ENCODE assay signal across 33 cellular contexts in the genomic region with DNA sequence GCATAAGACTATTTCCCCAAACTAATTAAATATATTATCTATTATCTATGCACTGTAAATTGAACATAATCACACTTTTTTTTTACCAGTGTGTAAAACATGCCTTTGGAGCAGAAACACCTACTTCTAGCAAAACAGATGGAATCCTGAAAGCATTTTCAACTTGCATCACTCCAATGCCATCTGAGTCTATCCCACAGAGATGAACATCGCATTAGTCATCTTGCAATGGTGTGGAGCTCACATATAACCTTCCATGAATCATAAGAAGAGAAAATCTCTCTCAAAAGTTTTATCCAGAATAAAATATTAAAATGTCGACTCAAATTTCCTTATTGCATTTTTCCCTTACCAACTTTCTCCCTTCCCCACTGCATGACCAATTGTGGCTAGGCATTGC.
DNase-seq lines count a peak whose midpoint lies in the region; ATAC-seq, FAIRE-seq and TF ChIP-seq lines count a peak whose summit lies in the region.
"Had no signal": no experiment of that assay in that cellular context is flagged by ENCODE, and none has a peak within 500 bp of the region (broad histone marks: within the 10 kb centered on the region; RNA-seq: fewer than 3 reads in every experiment).

No MANE protein-coding gene starts in this region.

- CTCF ChIA-PET in A549 (lab: Yijun Ruan, JAX) = no interaction called here
- CTCF ChIA-PET in activated CD8-positive, alpha-beta T cell treated with anti-CD3 and anti-CD28 coated beads, Interleukin-2, amount 10 ng/mL, durations not matched to agents 7 days and 5 days (lab: Charles Lee) = no interaction called here

- 19% methylated on average over 2 of the region's 2 CpGs for WGBS in A549 (ENCODE audit: missing lambda C conversion rate)
- WGBS in adrenal gland, 4 donors = 60 to 89% (median 73%) methylated on average over 2 of the region's 2 CpGs

- no peak for TF ChIP-seq CTCF in A549 (IDR thresholded peaks at IDR 0.05)
- TF ChIP-seq CTCF in bronchial epithelial cell (IDR thresholded peaks at IDR 0.05; ENCODE audit: insufficient read depth, low read length, severe bottlenecking) = no peak
- TF ChIP-seq CTCF in adrenal gland (IDR thresholded peaks at IDR 0.05) = no peak

- POLR2A ChIA-PET in A549 (lab: Yijun Ruan, JAX) = no interaction called here
- POLR2A ChIA-PET in activated CD8-positive, alpha-beta T cell treated with anti-CD3 and anti-CD28 coated beads, Interleukin-2, amount 10 ng/mL, durations not matched to agents 7 days and 5 days (lab: Charles Lee) = no interaction called here

- TF ChIP-seq RAD21 in A549 (conservative IDR thresholded peaks at IDR 0.05 in 1 of 2, IDR thresholded peaks at IDR 0.05 in 1 of 2) = no peak

- no peak for ATAC-seq in A549
- no peak for ATAC-seq in activated CD8-positive, alpha-beta T cell treated with anti-CD3 and anti-CD28 coated beads, Interleukin-2, amount 10 ng/mL, durations not matched to agents 7 days and 5 days
- ATAC-seq in GM19351 (IDR thresholded peaks at IDR 0.05; ENCODE audit: unreplicated experiment) = no peak
- ATAC-seq: activated CD4-positive, alpha-beta T cell treated with anti-CD3 and anti-CD28 coated beads for 36 hours; body of pancreas; GM23338; left lung; naive thymus-derived CD8-positive, alpha-beta T cell had no signal

- no peak for TF ChIP-seq POLR2A in A549 (IDR thresholded peaks at IDR 0.05; ENCODE audit: low read length)
- no peak for TF ChIP-seq POLR2A in adrenal gland (IDR thresholded peaks at IDR 0.05)

- H3K36me3 ChIP-seq in MG63 (no peaks in the 10 kb centered on the region), bronchial epithelial cell (ENCODE audit: control insufficient read depth, insufficient read depth, low read length) (no peaks in the 10 kb centered on the region), adrenal gland (replicated peaks in 1 of 2) (no peaks in the 10 kb centered on the region)
- H3K36me3 ChIP-seq: left lung, Peyer's patch, tibial artery had no signal

- H3K4me2 ChIP-seq in A549 = peak overlapping the region; percentile 23; the same call in 1 of the 3 replicates
- H3K4me2 ChIP-seq: GM23338 had no signal

- H3K9me3 ChIP-seq in A549 = no peaks in the 10 kb centered on the region
- no peaks in the 10 kb centered on the region for H3K9me3 ChIP-seq in MG63
- no peaks in the 10 kb centered on the region for H3K9me3 ChIP-seq in adrenal gland (replicated peaks in 1 of 3)
- H3K9me3 ChIP-seq: body of pancreas, Peyer's patch, tibial artery had no signal

- no peak overlapping the region for H3K27ac Mint-ChIP-seq in activated CD8-positive, alpha-beta T cell treated with anti-CD3 and anti-CD28 coated beads, Interleukin-2, amount 10 ng/mL, durations not matched to agents 7 days and 5 days
- H3K27ac Mint-ChIP-seq: activated CD4-positive, alpha-beta T cell treated with anti-CD3 and anti-CD28 coated beads for 36 hours; activated naive CD8-positive, alpha-beta T cell; CD4-positive, alpha-beta memory T cell; GM23338; HFFc6; naive thymus-derived CD8-positive, alpha-beta T cell; stimulated activated naive CD8-positive, alpha-beta T cell treated with anti-CD3 and anti-CD28 coated beads, Interleukin-15, Interleukin-2, amounts not matched to agents 100 ng/mL and 50 ng/mL, for 24 hours; T-helper 1 cell treated with Interleukin-12 subunit alpha and Interleukin-12 subunit beta and Interleukin-4 antibody, amounts not matched to agents 30 μg/mL and 1 μg/mL, for 36 hours had no signal

- H3K9me3 Mint-ChIP-seq in activated CD8-positive, alpha-beta T cell treated with anti-CD3 and anti-CD28 coated beads, Interleukin-2, amount 10 ng/mL, durations not matched to agents 7 days and 5 days (ENCODE audit: insufficient read depth) = no peaks in the 10 kb centered on the region

- no peak overlapping the region for H3K4me3 ChIP-seq in A549
- H3K4me3 ChIP-seq in MG63 = no peak overlapping the region
- H3K4me3 ChIP-seq in bronchial epithelial cell (ENCODE audit: low read depth, low read length) = no peak overlapping the region
- H3K4me3 ChIP-seq in adrenal gland = no peak overlapping the region
- H3K4me3 ChIP-seq: body of pancreas, GM23338, left lung, Peyer's patch, SK-N-MC, tibial artery had no signal

- FAIRE-seq in A549 (lab: Jason Lieb, UNC) (no peak), bronchial epithelial cell (lab: Jason Lieb, UNC) (no peak)
- FAIRE-seq: GM12891, small intestine had no signal

- H3K27ac ChIP-seq in A549 (peak overlapping the region; percentile 42 to 63; a peak in 3 of 6 replicates), adrenal gland (no peak overlapping the region)
- H3K27ac ChIP-seq: body of pancreas, HL-60, left lung, Peyer's patch, SK-N-MC, tibial artery had no signal

- intact Hi-C loops in adrenal gland (cut with DNase I) = no loop called here

- H3K4me3 Mint-ChIP-seq in activated CD8-positive, alpha-beta T cell treated with anti-CD3 and anti-CD28 coated beads, Interleukin-2, amount 10 ng/mL, durations not matched to agents 7 days and 5 days = no peak overlapping the region
- H3K4me3 Mint-ChIP-seq: activated CD4-positive, alpha-beta T cell treated with anti-CD3 and anti-CD28 coated beads for 36 hours; activated naive CD8-positive, alpha-beta T cell; CD4-positive, alpha-beta memory T cell; GM23338; HFFc6; naive thymus-derived CD8-positive, alpha-beta T cell; stimulated activated naive CD8-positive, alpha-beta T cell treated with anti-CD3 and anti-CD28 coated beads, Interleukin-15, Interleukin-2, amounts not matched to agents 100 ng/mL and 50 ng/mL, for 24 hours; T-helper 1 cell treated with Interleukin-12 subunit alpha and Interleukin-12 subunit beta and Interleukin-4 antibody, amounts not matched to agents 30 μg/mL and 1 μg/mL, for 36 hours had no signal

- no peak for TF ChIP-seq EP300 in A549 (IDR thresholded peaks at IDR 0.05)

- H3K36me3 Mint-ChIP-seq in activated CD8-positive, alpha-beta T cell treated with anti-CD3 and anti-CD28 coated beads, Interleukin-2, amount 10 ng/mL, durations not matched to agents 7 days and 5 days (ENCODE audit: low read depth) = no peaks in the 10 kb centered on the region
- H3K36me3 Mint-ChIP-seq: activated naive CD8-positive, alpha-beta T cell; CD4-positive, alpha-beta memory T cell; naive thymus-derived CD8-positive, alpha-beta T cell had no signal

- peak in 1 of 2 experiments; percentile 15 for DNase-seq in A549 (ENCODE audit: low read depth in 1 of 2, low spot score in 1 of 2)
- DNase-seq in MG63 = peak; percentile 3
- DNase-seq in bronchial epithelial cell (ENCODE audit: low read depth) = peak; percentile 84
- DNase-seq in iris pigment epithelial cell (ENCODE audit: low read depth) = peak; percentile 61
- no peak for DNase-seq in activated CD4-positive, alpha-beta T cell treated with anti-CD3 and anti-CD28 coated beads for 1 hour
- DNase-seq in activated CD8-positive, alpha-beta T cell treated with anti-CD3 and anti-CD28 coated beads, Interleukin-2, amount 10 ng/mL, durations not matched to agents 7 days and 5 days = no peak
- DNase-seq in adrenal gland = no peak
- DNase-seq: 8988T; activated CD4-positive, alpha-beta T cell treated with anti-CD3 and anti-CD28 coated beads for 36 hours; activated effector memory CD4-positive, alpha-beta T cell treated with Interleukin-2 at 50 U/mL for 16 hours; AML-193; body of pancreas; CD4-positive, alpha-beta memory T cell; EL; foreskin melanocyte; HFFc6; left lung; naive thymus-derived CD8-positive, alpha-beta T cell; NCI-H1092; NCI-H187 treated with DMSO at 0.1 percent for 48 hours; NCI-H524 treated with DMSO at 0.1 percent for 48 hours; occipital lobe; Peyer's patch; small intestine; tibial artery had no signal

- H3K4me1 Mint-ChIP-seq in activated CD8-positive, alpha-beta T cell treated with anti-CD3 and anti-CD28 coated beads, Interleukin-2, amount 10 ng/mL, durations not matched to agents 7 days and 5 days (ENCODE audit: low read depth) = no peaks in the 10 kb centered on the region
- H3K4me1 Mint-ChIP-seq: activated CD4-positive, alpha-beta T cell treated with anti-CD3 and anti-CD28 coated beads for 36 hours; CD4-positive, alpha-beta memory T cell; GM23338; naive thymus-derived CD8-positive, alpha-beta T cell had no signal

- H3K27me3 Mint-ChIP-seq in activated CD8-positive, alpha-beta T cell treated with anti-CD3 and anti-CD28 coated beads, Interleukin-2, amount 10 ng/mL, durations not matched to agents 7 days and 5 days (ENCODE audit: low read depth) = no peaks in the 10 kb centered on the region
- H3K27me3 Mint-ChIP-seq: activated CD4-positive, alpha-beta T cell treated with anti-CD3 and anti-CD28 coated beads for 36 hours; activated naive CD8-positive, alpha-beta T cell; CD4-positive, alpha-beta memory T cell; naive thymus-derived CD8-positive, alpha-beta T cell; stimulated activated naive CD8-positive, alpha-beta T cell treated with anti-CD3 and anti-CD28 coated beads, Interleukin-15, Interleukin-2, amounts not matched to agents 100 ng/mL and 50 ng/mL, for 24 hours had no signal

- H3K27me3 ChIP-seq in MG63 = no peaks in the 10 kb centered on the region
- H3K27me3 ChIP-seq in bronchial epithelial cell (ENCODE audit: control insufficient read depth, insufficient read depth, low read length) = no peaks in the 10 kb centered on the region
- H3K27me3 ChIP-seq in adrenal gland = no peaks in the 10 kb centered on the region
- H3K27me3 ChIP-seq: body of pancreas, left lung, Peyer's patch, tibial artery had no signal

- H3K4me1 ChIP-seq in A549 = no peaks in the 10 kb centered on the region
- no peaks in the 10 kb centered on the region for H3K4me1 ChIP-seq in adrenal gland (replicated peaks in 1 of 2)
- H3K4me1 ChIP-seq: body of pancreas, left lung, Peyer's patch, tibial artery had no signal

TF ChIP-seq in A549, 52 proteins besides CTCF, POLR2A, EP300 and RAD21:
- no peak for TF ChIP-seq NFE2L2 (conservative IDR thresholded peaks at IDR 0.05; ENCODE audit: low read length)
- TF ChIP-seq, protein P1, sequence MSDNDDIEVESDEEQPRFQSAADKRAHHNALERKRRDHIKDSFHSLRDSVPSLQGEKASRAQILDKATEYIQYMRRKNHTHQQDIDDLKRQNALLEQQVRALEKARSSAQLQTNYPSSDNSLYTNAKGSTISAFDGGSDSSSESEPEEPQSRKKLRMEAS (IDR thresholded peaks at IDR 0.05) = no peak
- no peak for TF ChIP-seq CBX2 (IDR thresholded peaks at IDR 0.05; ENCODE audit: borderline replicate concordance, low read depth)
- TF ChIP-seq JUNB (IDR thresholded peaks at IDR 0.05) = peak; percentile 30; the same call in 1 of the 2 replicates
- TF ChIP-seq, protein P2, sequence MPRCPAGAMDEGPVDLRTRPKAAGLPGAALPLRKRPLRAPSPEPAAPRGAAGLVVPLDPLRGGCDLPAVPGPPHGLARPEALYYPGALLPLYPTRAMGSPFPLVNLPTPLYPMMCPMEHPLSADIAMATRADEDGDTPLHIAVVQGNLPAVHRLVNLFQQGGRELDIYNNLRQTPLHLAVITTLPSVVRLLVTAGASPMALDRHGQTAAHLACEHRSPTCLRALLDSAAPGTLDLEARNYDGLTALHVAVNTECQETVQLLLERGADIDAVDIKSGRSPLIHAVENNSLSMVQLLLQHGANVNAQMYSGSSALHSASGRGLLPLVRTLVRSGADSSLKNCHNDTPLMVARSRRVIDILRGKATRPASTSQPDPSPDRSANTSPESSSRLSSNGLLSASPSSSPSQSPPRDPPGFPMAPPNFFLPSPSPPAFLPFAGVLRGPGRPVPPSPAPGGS (IDR thresholded peaks at IDR 0.05) = no peak

Comparison
In these comparisons a context has a peak if more than half of its experiments do, and no peak if none do; other contexts are left out.
1. DNase-seq: peak in MG63 (single experiment), bronchial epithelial cell (single experiment) and iris pigment epithelial cell (single experiment); none in activated CD4-positive, alpha-beta T cell treated with anti-CD3 and anti-CD28 coated beads for 1 hour (single experiment), activated CD8-positive, alpha-beta T cell treated with anti-CD3 and anti-CD28 coated beads, Interleukin-2, amount 10 ng/mL, durations not matched to agents 7 days and 5 days (single experiment) and adrenal gland (0 of 7).
2. H3K27ac ChIP-seq: peak in A549 (2 of 2); none in adrenal gland (0 of 5).